ENCODE assay signal across 8 cellular contexts in the genomic region with DNA sequence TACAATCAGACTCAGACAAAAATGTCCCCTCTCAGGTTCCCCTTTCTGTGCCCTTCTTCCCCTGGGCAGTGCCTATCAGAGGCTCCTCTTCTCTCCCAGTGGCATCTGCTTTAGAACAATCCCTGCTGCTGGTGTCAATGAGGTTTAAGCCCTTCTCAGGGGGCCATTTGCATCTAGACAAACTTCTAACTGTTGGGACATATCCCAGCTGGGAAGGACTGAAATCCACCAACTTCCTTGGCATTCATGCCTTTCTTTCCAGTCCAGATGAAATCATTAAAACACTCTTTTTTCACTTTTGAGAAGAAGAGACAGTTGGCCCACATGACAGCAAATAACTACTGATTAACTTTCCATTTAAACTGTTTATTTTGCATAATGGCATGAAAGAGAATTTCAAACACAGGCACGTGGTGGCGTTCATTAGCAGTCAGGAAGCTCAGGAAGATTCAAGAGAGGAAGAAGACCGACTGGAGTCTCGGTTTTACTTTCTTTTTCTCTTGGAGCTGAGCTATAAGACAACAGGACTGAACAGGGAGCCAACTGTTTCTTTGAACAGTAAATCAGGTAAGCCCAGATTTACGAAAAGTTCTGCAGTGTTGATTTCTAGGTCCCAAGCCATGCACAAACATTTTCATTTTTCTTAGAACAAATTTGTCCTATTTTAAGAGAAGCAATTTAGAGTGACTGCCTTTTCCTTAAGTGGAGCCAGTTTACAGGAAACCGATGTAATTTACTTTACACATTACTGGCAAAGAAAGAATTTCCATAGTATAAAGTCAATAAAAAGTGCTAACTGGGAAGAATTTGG. TPM values are rescaled to one million over a fixed set of nuclear protein-coding genes. Genes with fewer than 3 reads are reported as not detected.
DNase-seq lines count a peak whose midpoint lies in the region; ATAC-seq, FAIRE-seq and TF ChIP-seq lines count a peak whose summit lies in the region.

TSS of gene GIMAP2 (plus strand) at position 488 of the 811 bp plus-strand sequence. CDS start 1,354 bp downstream, outside the sequence.

- H3K4me1 ChIP-seq in A549 (no peaks in the 10 kb centered on the region), OCI-LY3 (ENCODE audit: low read length) (peaks cover 15% of the 10 kb centered on the region), mesenchymal stem cell (ENCODE audit: control insufficient read depth, insufficient read depth, low read depth, low read length) (no peaks in the 10 kb centered on the region), urinary bladder (ENCODE audit: insufficient read depth) (no peaks in the 10 kb centered on the region)

- no peak within 1 kb of the TSS for H3K23ac ChIP-seq in mesenchymal stem cell (ENCODE audit: low read length in 2 of 2)

- H3K36me3 ChIP-seq in OCI-LY3 (replicated peaks; ENCODE audit: low read depth, low read length) (no peaks in the 10 kb centered on the region), mesenchymal stem cell (ENCODE audit: control insufficient read depth in 1 of 2, insufficient read depth in 2 of 2, low read depth in 1 of 2, low read length in 2 of 2) (no peaks in the 10 kb centered on the region), urinary bladder (ENCODE audit: insufficient read depth) (peaks cover 3% of the 10 kb centered on the region)

- CTCF ChIA-PET in A549 (lab: Yijun Ruan, JAX): no interaction called here

- no peak for TF ChIP-seq CTCF in A549 (IDR thresholded peaks at IDR 0.05)
- peak; percentile 21 for TF ChIP-seq CTCF in GM13977 (IDR thresholded peaks at IDR 0.05; ENCODE audit: extremely low read depth, insufficient read depth, missing control alignments)
- TF ChIP-seq CTCF in OCI-LY3 (IDR thresholded peaks at IDR 0.05; ENCODE audit: low read depth, low read length): no peak

- TF ChIP-seq EP300 in A549 (IDR thresholded peaks at IDR 0.05): no peak

- H2BK120ac ChIP-seq in mesenchymal stem cell (ENCODE audit: low read depth, low read length): no peak within 1 kb of the TSS

- H2AFZ ChIP-seq in OCI-LY3 (ENCODE audit: low read depth, low read length) (peak within 1 kb of the TSS; percentile 80), mesenchymal stem cell (ENCODE audit: low read depth, low read length) (no peak within 1 kb of the TSS)

- no peak within 1 kb of the TSS for H3K4ac ChIP-seq in mesenchymal stem cell (ENCODE audit: low read depth in 1 of 2, low read length in 2 of 2)

- peak within 1 kb of the TSS; percentile 37; the same call in 1 of the 2 replicates for H3K9ac ChIP-seq in OCI-LY3 (ENCODE audit: low read length)
- peak within 1 kb of the TSS; percentile 83 for H3K9ac ChIP-seq in mesenchymal stem cell (ENCODE audit: low read length)

- no peaks in the 10 kb centered on the region for H3K79me2 ChIP-seq in OCI-LY3 (ENCODE audit: low read length)

- FAIRE-seq in A549 (lab: Jason Lieb, UNC): no peak

- POLR2A ChIA-PET in A549 (lab: Yijun Ruan, JAX): no interaction called here

- H4K8ac ChIP-seq in mesenchymal stem cell (ENCODE audit: low read length): no peak within 1 kb of the TSS

- peak within 1 kb of the TSS; percentile 65 for H3K4me2 ChIP-seq in A549
- peak within 1 kb of the TSS; percentile 69 for H3K4me2 ChIP-seq in OCI-LY3 (ENCODE audit: low read length)
- no peak within 1 kb of the TSS for H3K4me2 ChIP-seq in mesenchymal stem cell (ENCODE audit: low read length, poor library complexity, severe bottlenecking)

- H3K4me3 ChIP-seq in A549 (no peak within 1 kb of the TSS), OCI-LY3 (ENCODE audit: low read length) (peak within 1 kb of the TSS; percentile 71), mesenchymal stem cell (ENCODE audit: insufficient read depth in 1 of 2, low read depth in 1 of 2, low read length in 2 of 2) (peak within 1 kb of the TSS in 1 of 2 experiments; percentile 71), urinary bladder (ENCODE audit: low read depth, low read length) (peak within 1 kb of the TSS; percentile 49)

- no peak within 1 kb of the TSS for H4K91ac ChIP-seq in mesenchymal stem cell (ENCODE audit: low read length)

- H2AK5ac ChIP-seq in mesenchymal stem cell (ENCODE audit: low read length, severe bottlenecking): no peak within 1 kb of the TSS

- peak within 1 kb of the TSS; percentile 44 for H2BK5ac ChIP-seq in mesenchymal stem cell (ENCODE audit: low read depth, low read length, poor library complexity, severe bottlenecking)

- H2BK15ac ChIP-seq in mesenchymal stem cell (ENCODE audit: low read depth, poor library complexity, severe bottlenecking): no peak within 1 kb of the TSS

- H3K18ac ChIP-seq in mesenchymal stem cell (ENCODE audit: low read depth in 1 of 2, low read length in 2 of 2): no peak within 1 kb of the TSS

- no peak within 1 kb of the TSS for H3K14ac ChIP-seq in mesenchymal stem cell (ENCODE audit: low read length in 2 of 2)

- no peaks in the 10 kb centered on the region for H4K20me1 ChIP-seq in OCI-LY3 (ENCODE audit: insufficient read depth, low read length)

- H3K9me3 ChIP-seq in A549 (no peaks in the 10 kb centered on the region), OCI-LY3 (ENCODE audit: insufficient read depth, low read length) (no peaks in the 10 kb centered on the region), mesenchymal stem cell (ENCODE audit: control insufficient read depth, low read length) (no peaks in the 10 kb centered on the region)

- H3K27ac ChIP-seq in A549 (no peak within 1 kb of the TSS), OCI-LY3 (ENCODE audit: low read length) (peak within 1 kb of the TSS; percentile 5; the same call in 1 of the 2 replicates), mesenchymal stem cell (ENCODE audit: low read length, poor library complexity, severe bottlenecking) (no peak within 1 kb of the TSS), urinary bladder (ENCODE audit: low read depth) (peak within 1 kb of the TSS; percentile 65)

- ATAC-seq in A549 (peak; percentile 38 to 56; a peak in 4 of 6 replicates), HG02840 (IDR thresholded peaks at IDR 0.05; ENCODE audit: low FRiP score, unreplicated experiment) (peak; percentile 89)

- DNase-seq in A549 (ENCODE audit: low read depth in 1 of 2, low spot score in 1 of 2) (no peak), GM13977 (ENCODE audit: low spot score) (peak; percentile 49), mesenchymal stem cell (no peak), epidermal melanocyte (ENCODE audit: insufficient read length, low spot score) (no peak)
- DNase-seq in central memory CD4-positive, alpha-beta T cell: peak; percentile 65

- WGBS in A549 (ENCODE audit: missing lambda C conversion rate): 4% methylated on average over 6 of the region's 6 CpGs
- 24% methylated on average over 5 of the region's 6 CpGs for WGBS in mesenchymal stem cell
- WGBS in urinary bladder: 18% methylated on average over 6 of the region's 6 CpGs

- no peaks in the 10 kb centered on the region for H3K27me3 ChIP-seq in OCI-LY3 (ENCODE audit: low read depth, low read length)
- no peaks in the 10 kb centered on the region for H3K27me3 ChIP-seq in mesenchymal stem cell (ENCODE audit: control insufficient read depth in 1 of 2, insufficient read depth in 1 of 2, low read length in 2 of 2)

- no peaks in the 10 kb centered on the region for H3K79me1 ChIP-seq in mesenchymal stem cell (replicated peaks; ENCODE audit: low read length, poor library complexity, severe bottlenecking)

- no peak within 1 kb of the TSS for H2BK12ac ChIP-seq in mesenchymal stem cell (ENCODE audit: low read length in 2 of 2)

- no peak for TF ChIP-seq POLR2A in A549 (IDR thresholded peaks at IDR 0.05; ENCODE audit: low read length)

- in situ Hi-C loops in GM13977 (cut with MboI; ENCODE audit: low pct_unique_long_range_greater_than_20kb, low sequenced_read_pairs, unreplicated experiment): no loop called here

- TF ChIP-seq RAD21 in A549 (conservative IDR thresholded peaks at IDR 0.05 in 1 of 2, IDR thresholded peaks at IDR 0.05 in 1 of 2): no peak

TF ChIP-seq in A549, 52 proteins besides CTCF, POLR2A, EP300 and RAD21:
- TF ChIP-seq USF2 (IDR thresholded peaks at IDR 0.05): no peak
- TF ChIP-seq RARB (CRISPR knock-in tag; IDR thresholded peaks at IDR 0.05): no peak
- TF ChIP-seq SREBF2 (IDR thresholded peaks at IDR 0.05): no peak
- TF ChIP-seq HDAC2 (IDR thresholded peaks at IDR 0.05): no peak
- no peak for TF ChIP-seq RFX5 (IDR thresholded peaks at IDR 0.05)
- no peak for TF ChIP-seq FOSL2 (IDR thresholded peaks at IDR 0.05)
- no peak for TF ChIP-seq FOSL2 (CRISPR knock-in tag; IDR thresholded peaks at IDR 0.05)
- no peak for TF ChIP-seq MYC (IDR thresholded peaks at IDR 0.05; ENCODE audit: borderline replicate concordance, low read length)
- TF ChIP-seq PHF8 (IDR thresholded peaks at IDR 0.05; ENCODE audit: borderline replicate concordance, low read depth): no peak
- no peak for TF ChIP-seq CHD4 (IDR thresholded peaks at IDR 0.05; ENCODE audit: borderline replicate concordance)
- TF ChIP-seq MAZ (IDR thresholded peaks at IDR 0.05; ENCODE audit: borderline replicate concordance, low read depth, low read length): no peak
- no peak for TF ChIP-seq HES2 (IDR thresholded peaks at IDR 0.05)
- TF ChIP-seq EHMT2 (IDR thresholded peaks at IDR 0.05; ENCODE audit: low read depth): no peak
- TF ChIP-seq SMC3 (IDR thresholded peaks at IDR 0.05): no peak
- no peak for TF ChIP-seq NFE2L2 (conservative IDR thresholded peaks at IDR 0.05; ENCODE audit: low read length)

RNA-seq across cellular contexts. Expression of gene GIMAP2, which starts in this region (rescaled TPM):
- polyA plus RNA-seq in A549 (2011; rRNA removed) (0.12 and 0.14 TPM in 2 replicates), A549 (2017; fragmentation: RNase III; extraction: RNeasy Plus Mini Kit Qiagen cat#74134 plus additional on column Dnase treatment) (0.12 TPM in 1 of 3 replicates, not detected in the others), urinary bladder (10.1 TPM)
- polyA plus RNA-seq in A549 (2012; cell fraction: cytosol; rRNA removed): 0.03 TPM in 1 of 2 replicates, not detected in the other
- polyA plus RNA-seq in A549 (2012; cell fraction: nucleus; rRNA removed): not detected in 2 replicates
- polyA minus RNA-seq in A549 (2011; rRNA and poly(A)+ RNA removed): not detected in 2 replicates
- 0.07 TPM for polyA plus RNA-seq in mesenchymal stem cell (2013, experiment 1 of 2)
- 0.07 TPM for polyA plus RNA-seq in mesenchymal stem cell (2013, experiment 2 of 2)
- 18.8 TPM for total RNA-seq in urinary bladder

Comparison
In these comparisons a context has a peak if more than half of its experiments do, and no peak if none do; other contexts are left out.
1. Peak in ATAC-seq and H3K4me2 ChIP-seq in A549; RNA of the gene not detected or under 1 TPM.
2. DNase-seq: peak in GM13977 (single experiment) and central memory CD4-positive, alpha-beta T cell (single experiment); none in A549 (0 of 2), mesenchymal stem cell (single experiment) and epidermal melanocyte (single experiment).
3. H3K27ac ChIP-seq: peak in OCI-LY3 (single experiment) and urinary bladder (single experiment); none in A549 (0 of 2) and mesenchymal stem cell (single experiment).